In genomic region chr6:120894077-120894476, GRCh38 we compare ENCODE assay signal across 1 cellular context.
TF ChIP-seq lines count a peak whose summit lies in the region.

No MANE protein-coding gene starts in this region.

TF ChIP-seq in GM12878, 131 proteins besides CTCF, POLR2A, EP300 and RAD21 (continued from another document):
- TF ChIP-seq CUX1 (IDR thresholded peaks at IDR 0.05; ENCODE audit: insufficient replicate concordance, low read depth, low read length), result no peak
- TF ChIP-seq FOS (IDR thresholded peaks at IDR 0.05; ENCODE audit: borderline replicate concordance, extremely low read depth, insufficient read length), result no peak
